Comparison of ENCODE assay signal across 1 cellular context in the genomic region with DNA sequence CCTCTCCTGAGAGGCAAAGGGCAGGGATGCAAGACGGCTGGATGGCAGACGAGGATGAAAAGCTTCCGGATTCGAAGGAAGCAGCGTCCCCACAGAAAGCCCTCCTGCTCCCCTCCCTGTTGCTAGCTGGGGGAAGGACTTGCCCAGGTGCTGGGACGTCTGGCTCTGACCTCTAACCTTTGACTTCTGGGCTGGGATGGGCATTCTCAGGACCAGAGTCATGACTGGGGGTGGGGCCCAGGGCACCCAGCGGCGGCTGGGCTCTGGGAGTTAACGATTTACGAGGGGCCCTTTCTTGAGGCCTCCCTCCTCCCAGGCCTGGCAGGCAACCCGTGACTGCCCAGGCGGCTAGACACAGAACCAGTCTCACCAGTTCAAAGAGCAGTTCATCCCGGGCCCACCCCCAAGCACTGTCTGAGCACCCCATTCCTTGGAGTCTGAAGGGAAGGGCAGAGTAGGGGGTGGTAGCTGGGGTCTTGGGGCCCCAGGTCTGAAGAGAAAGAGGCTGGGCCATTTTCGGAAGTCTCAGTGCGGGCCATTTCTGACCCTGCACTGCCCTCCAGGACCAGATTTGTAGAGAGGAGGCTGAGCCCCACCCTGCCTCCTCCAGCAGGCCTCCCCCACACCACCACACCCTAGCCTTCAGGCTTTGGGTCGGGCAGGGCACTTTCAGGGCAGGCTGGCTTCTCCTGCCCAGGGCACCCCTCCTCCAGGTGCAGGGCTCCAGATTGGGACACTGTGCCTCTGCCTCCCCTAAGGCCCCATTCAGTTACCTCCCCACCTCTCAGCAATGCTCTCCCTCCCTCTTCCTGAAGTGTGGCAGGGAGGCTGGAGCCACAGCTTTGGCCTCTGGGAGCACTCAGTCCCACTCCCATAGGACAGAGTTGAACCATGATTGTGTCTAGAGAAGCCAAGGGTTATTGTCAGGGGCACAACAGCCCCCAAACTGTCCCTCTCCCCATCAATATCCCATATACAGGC.
TF ChIP-seq lines count a peak whose summit lies in the region.

No MANE protein-coding gene starts in this region.

TF ChIP-seq in HepG2, 621 proteins besides CTCF, POLR2A, EP300 and RAD21 (continues in another document):
- TF ChIP-seq SYNCRIP (IDR thresholded peaks at IDR 0.05; ENCODE audit: insufficient read depth, low read depth, low read length) (no peak), ZNF180 (CRISPR knock-in tag; IDR thresholded peaks at IDR 0.05; ENCODE audit: borderline replicate concordance, low read depth) (no peak), FOXK1 (CRISPR knock-in tag; IDR thresholded peaks at IDR 0.05; ENCODE audit: borderline replicate concordance, low read depth) (no peak), KDM5B (CRISPR knock-in tag; IDR thresholded peaks at IDR 0.05; ENCODE audit: borderline replicate concordance) (peak; percentile 55; the same call in 1 of the 2 replicates), RXRA (CRISPR knock-in tag; IDR thresholded peaks at IDR 0.05) (peak; percentile 80), HOXD1 (CRISPR knock-in tag; IDR thresholded peaks at IDR 0.05) (0 out of 2 replicates have a peak, but pooled peaks have one; percentile 21), MED13 (CRISPR knock-in tag; IDR thresholded peaks at IDR 0.05) (no peak), ZNF17 (CRISPR knock-in tag; IDR thresholded peaks at IDR 0.05) (no peak), PPARG (CRISPR knock-in tag; conservative IDR thresholded peaks at IDR 0.05) (0 out of 2 replicates have a peak, but pooled peaks have one; percentile 23), PHF20 (CRISPR knock-in tag; IDR thresholded peaks at IDR 0.05) (no peak), GTF3A (CRISPR knock-in tag; conservative IDR thresholded peaks at IDR 0.05) (0 out of 2 replicates have a peak, but pooled peaks have one; percentile 37), HIVEP1 (CRISPR knock-in tag; IDR thresholded peaks at IDR 0.05) (peak; percentile 83), HDAC6 (IDR thresholded peaks at IDR 0.05; ENCODE audit: low read depth, low read length) (no peak), CENPX (CRISPR knock-in tag; IDR thresholded peaks at IDR 0.05) (no peak), KAT8 (CRISPR knock-in tag; IDR thresholded peaks at IDR 0.05) (peak; percentile 63), KLF6 (CRISPR knock-in tag; IDR thresholded peaks at IDR 0.05) (no peak), AKAP8 (CRISPR knock-in tag; IDR thresholded peaks at IDR 0.05) (no peak), SMARCE1 (IDR thresholded peaks at IDR 0.05; ENCODE audit: borderline replicate concordance) (no peak), FOXO1 (CRISPR knock-in tag; IDR thresholded peaks at IDR 0.05) (no peak; the same call in 1 of the 2 replicates), ZNF34 (CRISPR knock-in tag; IDR thresholded peaks at IDR 0.05; ENCODE audit: borderline replicate concordance) (no peak), JUNB (CRISPR knock-in tag; IDR thresholded peaks at IDR 0.05; ENCODE audit: borderline replicate concordance) (no peak), ARNTL (CRISPR knock-in tag; IDR thresholded peaks at IDR 0.05) (peak; percentile 81), HMG20A (CRISPR knock-in tag; IDR thresholded peaks at IDR 0.05; ENCODE audit: borderline replicate concordance) (peak; percentile 63; the same call in 1 of the 2 replicates), MTF1 (CRISPR knock-in tag; IDR thresholded peaks at IDR 0.05) (no peak), ZNF274 (CRISPR knock-in tag; IDR thresholded peaks at IDR 0.05) (no peak), ZNF496 (CRISPR knock-in tag; IDR thresholded peaks at IDR 0.05; ENCODE audit: insufficient replicate concordance) (no peak), ZNF562 (CRISPR knock-in tag; IDR thresholded peaks at IDR 0.05; ENCODE audit: borderline replicate concordance) (no peak), ZNF83 (CRISPR knock-in tag; IDR thresholded peaks at IDR 0.05; ENCODE audit: borderline replicate concordance) (no peak), ZNF724P (CRISPR knock-in tag; IDR thresholded peaks at IDR 0.05; ENCODE audit: borderline replicate concordance) (no peak), BHLHE40 (IDR thresholded peaks at IDR 0.05; ENCODE audit: low read length) (peak; percentile 65), GTF2F1 (IDR thresholded peaks at IDR 0.05; ENCODE audit: low read length) (no peak), PHF21A (CRISPR knock-in tag; IDR thresholded peaks at IDR 0.05) (peak; percentile 96), ZEB1 (IDR thresholded peaks at IDR 0.05; ENCODE audit: insufficient replicate concordance, low read depth) (peak; percentile 53), SMC3 (IDR thresholded peaks at IDR 0.05; ENCODE audit: low read length) (no peak), SRF (IDR thresholded peaks at IDR 0.05; ENCODE audit: low read depth, low read length) (no peak), ARNT2 (CRISPR knock-in tag; IDR thresholded peaks at IDR 0.05; ENCODE audit: low read depth) (peak; percentile 59; the same call in 1 of the 2 replicates), SPEN (CRISPR knock-in tag; IDR thresholded peaks at IDR 0.05; ENCODE audit: low read depth) (peak; percentile 83), POGZ (CRISPR knock-in tag; IDR thresholded peaks at IDR 0.05) (peak; percentile 53; the same call in 1 of the 2 replicates), LCORL (IDR thresholded peaks at IDR 0.05) (no peak), LCORL (CRISPR knock-in tag; IDR thresholded peaks at IDR 0.05) (peak; percentile 93)
- TF ChIP-seq, protein P1, sequence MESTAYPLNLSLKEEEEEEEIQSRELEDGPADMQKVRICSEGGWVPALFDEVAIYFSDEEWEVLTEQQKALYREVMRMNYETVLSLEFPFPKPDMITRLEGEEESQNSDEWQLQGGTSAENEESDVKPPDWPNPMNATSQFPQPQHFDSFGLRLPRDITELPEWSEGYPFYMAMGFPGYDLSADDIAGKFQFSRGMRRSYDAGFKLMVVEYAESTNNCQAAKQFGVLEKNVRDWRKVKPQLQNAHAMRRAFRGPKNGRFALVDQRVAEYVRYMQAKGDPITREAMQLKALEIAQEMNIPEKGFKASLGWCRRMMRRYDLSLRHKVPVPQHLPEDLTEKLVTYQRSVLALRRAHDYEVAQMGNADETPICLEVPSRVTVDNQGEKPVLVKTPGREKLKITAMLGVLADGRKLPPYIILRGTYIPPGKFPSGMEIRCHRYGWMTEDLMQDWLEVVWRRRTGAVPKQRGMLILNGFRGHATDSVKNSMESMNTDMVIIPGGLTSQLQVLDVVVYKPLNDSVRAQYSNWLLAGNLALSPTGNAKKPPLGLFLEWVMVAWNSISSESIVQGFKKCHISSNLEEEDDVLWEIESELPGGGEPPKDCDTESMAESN (CRISPR knock-in tag; conservative IDR thresholded peaks at IDR 0.05): 0 out of 2 replicates have a peak, but pooled peaks have one; percentile 19
- TF ChIP-seq, protein P2, sequence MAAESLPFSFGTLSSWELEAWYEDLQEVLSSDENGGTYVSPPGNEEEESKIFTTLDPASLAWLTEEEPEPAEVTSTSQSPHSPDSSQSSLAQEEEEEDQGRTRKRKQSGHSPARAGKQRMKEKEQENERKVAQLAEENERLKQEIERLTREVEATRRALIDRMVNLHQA (CRISPR knock-in tag; IDR thresholded peaks at IDR 0.05): no peak
- TF ChIP-seq, protein P3, sequence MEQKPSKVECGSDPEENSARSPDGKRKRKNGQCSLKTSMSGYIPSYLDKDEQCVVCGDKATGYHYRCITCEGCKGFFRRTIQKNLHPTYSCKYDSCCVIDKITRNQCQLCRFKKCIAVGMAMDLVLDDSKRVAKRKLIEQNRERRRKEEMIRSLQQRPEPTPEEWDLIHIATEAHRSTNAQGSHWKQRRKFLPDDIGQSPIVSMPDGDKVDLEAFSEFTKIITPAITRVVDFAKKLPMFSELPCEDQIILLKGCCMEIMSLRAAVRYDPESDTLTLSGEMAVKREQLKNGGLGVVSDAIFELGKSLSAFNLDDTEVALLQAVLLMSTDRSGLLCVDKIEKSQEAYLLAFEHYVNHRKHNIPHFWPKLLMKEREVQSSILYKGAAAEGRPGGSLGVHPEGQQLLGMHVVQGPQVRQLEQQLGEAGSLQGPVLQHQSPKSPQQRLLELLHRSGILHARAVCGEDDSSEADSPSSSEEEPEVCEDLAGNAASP (CRISPR knock-in tag; IDR thresholded peaks at IDR 0.05; ENCODE audit: borderline replicate concordance): peak; percentile 64
- TF ChIP-seq, protein P4, sequence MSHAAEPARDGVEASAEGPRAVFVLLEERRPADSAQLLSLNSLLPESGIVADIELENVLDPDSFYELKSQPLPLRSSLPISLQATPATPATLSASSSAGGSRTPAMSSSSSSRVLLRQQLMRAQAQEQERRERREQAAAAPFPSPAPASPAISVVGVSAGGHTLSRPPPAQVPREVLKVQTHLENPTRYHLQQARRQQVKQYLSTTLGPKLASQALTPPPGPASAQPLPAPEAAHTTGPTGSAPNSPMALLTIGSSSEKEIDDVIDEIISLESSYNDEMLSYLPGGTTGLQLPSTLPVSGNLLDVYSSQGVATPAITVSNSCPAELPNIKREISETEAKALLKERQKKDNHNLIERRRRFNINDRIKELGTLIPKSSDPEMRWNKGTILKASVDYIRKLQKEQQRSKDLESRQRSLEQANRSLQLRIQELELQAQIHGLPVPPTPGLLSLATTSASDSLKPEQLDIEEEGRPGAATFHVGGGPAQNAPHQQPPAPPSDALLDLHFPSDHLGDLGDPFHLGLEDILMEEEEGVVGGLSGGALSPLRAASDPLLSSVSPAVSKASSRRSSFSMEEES (CRISPR knock-in tag; IDR thresholded peaks at IDR 0.05): peak; percentile 99
- TF ChIP-seq, protein P5, sequence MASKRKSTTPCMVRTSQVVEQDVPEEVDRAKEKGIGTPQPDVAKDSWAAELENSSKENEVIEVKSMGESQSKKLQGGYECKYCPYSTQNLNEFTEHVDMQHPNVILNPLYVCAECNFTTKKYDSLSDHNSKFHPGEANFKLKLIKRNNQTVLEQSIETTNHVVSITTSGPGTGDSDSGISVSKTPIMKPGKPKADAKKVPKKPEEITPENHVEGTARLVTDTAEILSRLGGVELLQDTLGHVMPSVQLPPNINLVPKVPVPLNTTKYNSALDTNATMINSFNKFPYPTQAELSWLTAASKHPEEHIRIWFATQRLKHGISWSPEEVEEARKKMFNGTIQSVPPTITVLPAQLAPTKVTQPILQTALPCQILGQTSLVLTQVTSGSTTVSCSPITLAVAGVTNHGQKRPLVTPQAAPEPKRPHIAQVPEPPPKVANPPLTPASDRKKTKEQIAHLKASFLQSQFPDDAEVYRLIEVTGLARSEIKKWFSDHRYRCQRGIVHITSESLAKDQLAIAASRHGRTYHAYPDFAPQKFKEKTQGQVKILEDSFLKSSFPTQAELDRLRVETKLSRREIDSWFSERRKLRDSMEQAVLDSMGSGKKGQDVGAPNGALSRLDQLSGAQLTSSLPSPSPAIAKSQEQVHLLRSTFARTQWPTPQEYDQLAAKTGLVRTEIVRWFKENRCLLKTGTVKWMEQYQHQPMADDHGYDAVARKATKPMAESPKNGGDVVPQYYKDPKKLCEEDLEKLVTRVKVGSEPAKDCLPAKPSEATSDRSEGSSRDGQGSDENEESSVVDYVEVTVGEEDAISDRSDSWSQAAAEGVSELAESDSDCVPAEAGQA (IDR thresholded peaks at IDR 0.05; ENCODE audit: low read depth): no peak
- TF ChIP-seq, protein P5 (CRISPR knock-in tag; IDR thresholded peaks at IDR 0.05; ENCODE audit: borderline replicate concordance): no peak
- TF ChIP-seq, protein P6, sequence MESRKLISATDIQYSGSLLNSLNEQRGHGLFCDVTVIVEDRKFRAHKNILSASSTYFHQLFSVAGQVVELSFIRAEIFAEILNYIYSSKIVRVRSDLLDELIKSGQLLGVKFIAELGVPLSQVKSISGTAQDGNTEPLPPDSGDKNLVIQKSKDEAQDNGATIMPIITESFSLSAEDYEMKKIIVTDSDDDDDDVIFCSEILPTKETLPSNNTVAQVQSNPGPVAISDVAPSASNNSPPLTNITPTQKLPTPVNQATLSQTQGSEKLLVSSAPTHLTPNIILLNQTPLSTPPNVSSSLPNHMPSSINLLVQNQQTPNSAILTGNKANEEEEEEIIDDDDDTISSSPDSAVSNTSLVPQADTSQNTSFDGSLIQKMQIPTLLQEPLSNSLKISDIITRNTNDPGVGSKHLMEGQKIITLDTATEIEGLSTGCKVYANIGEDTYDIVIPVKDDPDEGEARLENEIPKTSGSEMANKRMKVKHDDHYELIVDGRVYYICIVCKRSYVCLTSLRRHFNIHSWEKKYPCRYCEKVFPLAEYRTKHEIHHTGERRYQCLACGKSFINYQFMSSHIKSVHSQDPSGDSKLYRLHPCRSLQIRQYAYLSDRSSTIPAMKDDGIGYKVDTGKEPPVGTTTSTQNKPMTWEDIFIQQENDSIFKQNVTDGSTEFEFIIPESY (CRISPR knock-in tag; IDR thresholded peaks at IDR 0.05): no peak
- TF ChIP-seq, protein P7, sequence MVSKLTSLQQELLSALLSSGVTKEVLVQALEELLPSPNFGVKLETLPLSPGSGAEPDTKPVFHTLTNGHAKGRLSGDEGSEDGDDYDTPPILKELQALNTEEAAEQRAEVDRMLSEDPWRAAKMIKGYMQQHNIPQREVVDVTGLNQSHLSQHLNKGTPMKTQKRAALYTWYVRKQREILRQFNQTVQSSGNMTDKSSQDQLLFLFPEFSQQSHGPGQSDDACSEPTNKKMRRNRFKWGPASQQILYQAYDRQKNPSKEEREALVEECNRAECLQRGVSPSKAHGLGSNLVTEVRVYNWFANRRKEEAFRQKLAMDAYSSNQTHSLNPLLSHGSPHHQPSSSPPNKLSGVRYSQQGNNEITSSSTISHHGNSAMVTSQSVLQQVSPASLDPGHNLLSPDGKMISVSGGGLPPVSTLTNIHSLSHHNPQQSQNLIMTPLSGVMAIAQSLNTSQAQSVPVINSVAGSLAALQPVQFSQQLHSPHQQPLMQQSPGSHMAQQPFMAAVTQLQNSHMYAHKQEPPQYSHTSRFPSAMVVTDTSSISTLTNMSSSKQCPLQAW (CRISPR knock-in tag; IDR thresholded peaks at IDR 0.05): peak; percentile 98
- TF ChIP-seq, protein P8, sequence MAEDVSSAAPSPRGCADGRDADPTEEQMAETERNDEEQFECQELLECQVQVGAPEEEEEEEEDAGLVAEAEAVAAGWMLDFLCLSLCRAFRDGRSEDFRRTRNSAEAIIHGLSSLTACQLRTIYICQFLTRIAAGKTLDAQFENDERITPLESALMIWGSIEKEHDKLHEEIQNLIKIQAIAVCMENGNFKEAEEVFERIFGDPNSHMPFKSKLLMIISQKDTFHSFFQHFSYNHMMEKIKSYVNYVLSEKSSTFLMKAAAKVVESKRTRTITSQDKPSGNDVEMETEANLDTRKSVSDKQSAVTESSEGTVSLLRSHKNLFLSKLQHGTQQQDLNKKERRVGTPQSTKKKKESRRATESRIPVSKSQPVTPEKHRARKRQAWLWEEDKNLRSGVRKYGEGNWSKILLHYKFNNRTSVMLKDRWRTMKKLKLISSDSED (CRISPR knock-in tag; IDR thresholded peaks at IDR 0.05): no peak
